ENCODE assay signal across 19 cellular contexts in genomic region chr7:47884675-47885074, GRCh38.
"Had no signal": no experiment of that assay in that cellular context is flagged by ENCODE, and none has a peak within 500 bp of the region (broad histone marks: within the 10 kb centered on the region; RNA-seq: fewer than 3 reads in every experiment).

No MANE protein-coding gene starts in this region.

- H3K9me3 Mint-ChIP-seq: effector memory CD8-positive, alpha-beta T cell; naive thymus-derived CD8-positive, alpha-beta T cell; neural crest cell; stimulated activated effector memory CD8-positive, alpha-beta T cell treated with anti-CD3 and anti-CD28 coated beads, Interleukin-12 subunit alpha, Interleukin-12 subunit beta, amount 100 ng/mL, for 72 hours had no signal

- ATAC-seq: effector memory CD8-positive, alpha-beta T cell; foreskin keratinocyte; left cardiac atrium; naive thymus-derived CD8-positive, alpha-beta T cell; right cardiac atrium had no signal

- H3K36me3 Mint-ChIP-seq: naive thymus-derived CD8-positive, alpha-beta T cell; stimulated activated effector memory CD8-positive, alpha-beta T cell treated with anti-CD3 and anti-CD28 coated beads, Interleukin-12 subunit alpha, Interleukin-12 subunit beta, amount 100 ng/mL, for 72 hours had no signal

- H3K4me1 Mint-ChIP-seq: naive thymus-derived CD8-positive, alpha-beta T cell; stimulated activated effector memory CD8-positive, alpha-beta T cell treated with anti-CD3 and anti-CD28 coated beads, Interleukin-12 subunit alpha, Interleukin-12 subunit beta, amount 100 ng/mL, for 72 hours had no signal

- H3K4me3 ChIP-seq: hepatocyte, left ventricle myocardium inferior, lung, ovary, smooth muscle cell, suprapubic skin, tibial artery, upper lobe of left lung, uterus had no signal

- DNase-seq: effector memory CD8-positive, alpha-beta T cell; foreskin keratinocyte; kidney; left cardiac atrium; left ventricle myocardium inferior; mesendoderm; naive thymus-derived CD8-positive, alpha-beta T cell; ovary; right cardiac atrium; stimulated activated naive CD8-positive, alpha-beta T cell treated with anti-CD3 and anti-CD28 coated beads, Interleukin-15, Interleukin-2, amounts not matched to agents 100 U/mL and 50 U/mL, for 24 hours; tibial artery; upper lobe of left lung; uterus had no signal

- H3K27ac Mint-ChIP-seq: effector memory CD8-positive, alpha-beta T cell; naive thymus-derived CD8-positive, alpha-beta T cell; stimulated activated effector memory CD8-positive, alpha-beta T cell treated with anti-CD3 and anti-CD28 coated beads, Interleukin-12 subunit alpha, Interleukin-12 subunit beta, amount 100 ng/mL, for 72 hours had no signal

- H3K4me3 Mint-ChIP-seq: effector memory CD8-positive, alpha-beta T cell; naive thymus-derived CD8-positive, alpha-beta T cell; neural crest cell; stimulated activated effector memory CD8-positive, alpha-beta T cell treated with anti-CD3 and anti-CD28 coated beads, Interleukin-12 subunit alpha, Interleukin-12 subunit beta, amount 100 ng/mL, for 72 hours had no signal
